ENCODE assay signal across 28 cellular contexts in the genomic region with DNA sequence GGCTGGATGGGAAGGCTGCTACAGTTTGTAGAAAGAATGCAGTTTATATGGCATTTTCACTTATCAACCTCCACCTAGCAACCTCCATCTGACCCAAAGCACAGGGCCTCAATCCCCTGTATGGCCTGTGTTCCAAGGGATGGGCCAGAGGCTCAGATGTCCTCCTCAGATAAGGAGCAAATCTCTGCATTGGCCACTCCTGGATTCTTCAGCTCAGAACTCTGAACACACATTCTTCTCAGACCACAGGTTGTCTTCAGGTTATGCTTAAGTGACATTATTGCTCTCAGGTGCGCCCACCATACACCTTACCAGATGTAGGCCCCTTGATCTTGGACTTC.
"Had no signal": no experiment of that assay in that cellular context is flagged by ENCODE, and none has a peak within 500 bp of the region (broad histone marks: within the 10 kb centered on the region; RNA-seq: fewer than 3 reads in every experiment).

No MANE protein-coding gene starts in this region.

- H3K36me3 Mint-ChIP-seq: activated naive CD8-positive, alpha-beta T cell had no signal

- DNase-seq: activated CD4-positive, alpha-beta T cell treated with anti-CD3 and anti-CD28 coated beads for 36 hours; activated CD4-positive, alpha-beta T cell treated with anti-CD3 and anti-CD28 coated beads, Interleukin-2, amount 10 ng/mL, durations not matched to agents 24 days and 14 days; activated CD4-positive, CD25-positive, alpha-beta regulatory T cell; activated CD4-positive, CD25-positive, alpha-beta regulatory T cell treated with anti-CD3 and anti-CD28 coated beads, Interleukin-2, amount 50 U/mL, for 72 hours; activated CD8-positive, alpha-beta memory T cell treated with anti-CD3 and anti-CD28 coated beads for 24 hours; activated CD8-positive, alpha-beta T cell treated with anti-CD3 and anti-CD28 coated beads for 36 hours; activated effector memory CD4-positive, alpha-beta T cell treated with Interleukin-2 at 50 U/mL for 16 hours; activated gamma-delta T cell treated with Interleukin-2 at 50 U/mL for 16 hours; activated naive CD4-positive, alpha-beta T cell treated with anti-CD3 and anti-CD28 coated beads, Interleukin-2, amount 50 U/mL, for 16 hours; activated naive CD4-positive, alpha-beta T cell treated with Interleukin-2 at 50 U/mL for 16 hours; activated T-cell treated with anti-CD3 and anti-CD28 coated beads, Interleukin-2, amount 50 U/mL, for 4 hours; amniotic stem cell; anterior cingulate cortex; brain microvascular endothelial cell; effector CD4-positive, alpha-beta T cell; effector memory CD8-positive, alpha-beta T cell; erythroblast; foreskin keratinocyte; gastrocnemius medialis; glutamatergic neuron; heart left ventricle; T-helper 2 cell had no signal

- H3K27ac ChIP-seq: brain microvascular endothelial cell, esophagus muscularis mucosa, foreskin keratinocyte had no signal

- ATAC-seq: activated CD4-positive, alpha-beta T cell treated with anti-CD3 and anti-CD28 coated beads for 36 hours; activated CD8-positive, alpha-beta T cell treated with anti-CD3 and anti-CD28 coated beads for 36 hours; activated T-cell treated with anti-CD3 and anti-CD28 coated beads, Interleukin-2, amount 50 U/mL, for 4 hours; activated T-helper 17 cell treated with anti-CD3 and anti-CD28 coated beads, Interleukin-2, amount 50 U/mL, for 72 hours; effector memory CD8-positive, alpha-beta T cell; foreskin keratinocyte had no signal

- H3K4me3 Mint-ChIP-seq: activated CD4-positive, alpha-beta T cell treated with anti-CD3 and anti-CD28 coated beads for 36 hours; activated CD4-positive, alpha-beta T cell treated with anti-CD3 and anti-CD28 coated beads, Interleukin-2, amount 10 ng/mL, durations not matched to agents 24 days and 14 days; activated CD8-positive, alpha-beta T cell treated with anti-CD3 and anti-CD28 coated beads for 36 hours; activated naive CD8-positive, alpha-beta T cell; activated T-cell treated with anti-CD3 and anti-CD28 coated beads, Interleukin-2, amount 50 U/mL, for 4 hours; activated T-helper 17 cell treated with anti-CD3 and anti-CD28 coated beads, Interleukin-2, amount 50 U/mL, for 72 hours; central memory CD8-positive, alpha-beta T cell; dendritic cell treated with granulocyte-macrophage colony-stimulating factor and Interleukin-4, amounts not matched to agents 40 ng/mL and 50 ng/mL, for 4 days; effector memory CD8-positive, alpha-beta T cell had no signal

- H3K9me3 Mint-ChIP-seq: activated CD8-positive, alpha-beta T cell treated with anti-CD3 and anti-CD28 coated beads for 36 hours; effector memory CD8-positive, alpha-beta T cell had no signal

- H3K27ac Mint-ChIP-seq: activated CD4-positive, alpha-beta T cell treated with anti-CD3 and anti-CD28 coated beads for 36 hours; activated CD4-positive, alpha-beta T cell treated with anti-CD3 and anti-CD28 coated beads, Interleukin-2, amount 10 ng/mL, durations not matched to agents 24 days and 14 days; activated CD8-positive, alpha-beta T cell treated with anti-CD3 and anti-CD28 coated beads for 36 hours; activated naive CD8-positive, alpha-beta T cell; activated T-helper 17 cell treated with anti-CD3 and anti-CD28 coated beads, Interleukin-2, amount 50 U/mL, for 72 hours; dendritic cell treated with granulocyte-macrophage colony-stimulating factor and Interleukin-4, amounts not matched to agents 40 ng/mL and 50 ng/mL, for 4 days; effector memory CD8-positive, alpha-beta T cell had no signal

- H3K4me3 ChIP-seq: coronary artery, esophagus muscularis mucosa, gastrocnemius medialis, heart left ventricle had no signal

- H3K27me3 Mint-ChIP-seq: dendritic cell treated with granulocyte-macrophage colony-stimulating factor and Interleukin-4, amounts not matched to agents 40 ng/mL and 50 ng/mL, for 4 days had no signal

- H3K27me3 ChIP-seq: brain microvascular endothelial cell, esophagus muscularis mucosa, gastrocnemius medialis, heart left ventricle had no signal

- H3K36me3 ChIP-seq: brain microvascular endothelial cell, esophagus muscularis mucosa, gastrocnemius medialis, heart left ventricle had no signal

- H3K4me1 ChIP-seq: esophagus muscularis mucosa, foreskin keratinocyte had no signal

- H3K4me1 Mint-ChIP-seq: activated CD4-positive, alpha-beta T cell treated with anti-CD3 and anti-CD28 coated beads for 36 hours; activated CD4-positive, alpha-beta T cell treated with anti-CD3 and anti-CD28 coated beads, Interleukin-2, amount 10 ng/mL, durations not matched to agents 24 days and 14 days; activated T-helper 17 cell treated with anti-CD3 and anti-CD28 coated beads, Interleukin-2, amount 50 U/mL, for 72 hours; central memory CD8-positive, alpha-beta T cell had no signal

- H3K9me3 ChIP-seq: esophagus muscularis mucosa, gastrocnemius medialis had no signal
